Comparison of ENCODE assay signal across 1 cellular context in the genomic region with DNA sequence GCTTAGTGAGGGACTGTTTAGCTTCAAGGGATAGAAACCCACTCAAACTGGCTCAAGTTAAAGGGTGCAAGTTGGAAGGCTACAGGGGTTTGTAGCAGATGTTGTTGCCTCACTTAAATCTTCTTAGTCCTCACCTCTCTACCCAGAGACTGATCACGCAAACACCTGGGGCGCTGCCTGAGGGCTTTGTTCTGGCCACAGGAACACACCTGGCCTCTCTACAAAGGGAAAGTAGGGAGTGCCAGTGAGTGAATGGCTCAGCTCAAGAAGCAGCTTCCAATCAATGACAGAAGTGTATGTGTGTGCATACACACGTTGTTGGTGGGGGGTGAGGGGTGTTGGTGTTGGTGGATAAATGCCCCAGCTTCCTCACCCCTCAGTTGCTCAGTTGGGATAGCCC.
TF ChIP-seq lines count a peak whose summit lies in the region.

No MANE protein-coding gene starts in this region.

TF ChIP-seq in WTC11, 78 proteins besides CTCF, POLR2A, EP300 and RAD21 (continued from another document and continues in another):
- TF ChIP-seq, protein P1, sequence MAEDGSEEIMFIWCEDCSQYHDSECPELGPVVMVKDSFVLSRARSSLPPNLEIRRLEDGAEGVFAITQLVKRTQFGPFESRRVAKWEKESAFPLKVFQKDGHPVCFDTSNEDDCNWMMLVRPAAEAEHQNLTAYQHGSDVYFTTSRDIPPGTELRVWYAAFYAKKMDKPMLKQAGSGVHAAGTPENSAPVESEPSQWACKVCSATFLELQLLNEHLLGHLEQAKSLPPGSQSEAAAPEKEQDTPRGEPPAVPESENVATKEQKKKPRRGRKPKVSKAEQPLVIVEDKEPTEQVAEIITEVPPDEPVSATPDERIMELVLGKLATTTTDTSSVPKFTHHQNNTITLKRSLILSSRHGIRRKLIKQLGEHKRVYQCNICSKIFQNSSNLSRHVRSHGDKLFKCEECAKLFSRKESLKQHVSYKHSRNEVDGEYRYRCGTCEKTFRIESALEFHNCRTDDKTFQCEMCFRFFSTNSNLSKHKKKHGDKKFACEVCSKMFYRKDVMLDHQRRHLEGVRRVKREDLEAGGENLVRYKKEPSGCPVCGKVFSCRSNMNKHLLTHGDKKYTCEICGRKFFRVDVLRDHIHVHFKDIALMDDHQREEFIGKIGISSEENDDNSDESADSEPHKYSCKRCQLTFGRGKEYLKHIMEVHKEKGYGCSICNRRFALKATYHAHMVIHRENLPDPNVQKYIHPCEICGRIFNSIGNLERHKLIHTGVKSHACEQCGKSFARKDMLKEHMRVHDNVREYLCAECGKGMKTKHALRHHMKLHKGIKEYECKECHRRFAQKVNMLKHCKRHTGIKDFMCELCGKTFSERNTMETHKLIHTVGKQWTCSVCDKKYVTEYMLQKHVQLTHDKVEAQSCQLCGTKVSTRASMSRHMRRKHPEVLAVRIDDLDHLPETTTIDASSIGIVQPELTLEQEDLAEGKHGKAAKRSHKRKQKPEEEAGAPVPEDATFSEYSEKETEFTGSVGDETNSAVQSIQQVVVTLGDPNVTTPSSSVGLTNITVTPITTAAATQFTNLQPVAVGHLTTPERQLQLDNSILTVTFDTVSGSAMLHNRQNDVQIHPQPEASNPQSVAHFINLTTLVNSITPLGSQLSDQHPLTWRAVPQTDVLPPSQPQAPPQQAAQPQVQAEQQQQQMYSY (CRISPR knock-in tag; IDR thresholded peaks at IDR 0.05): no peak
- TF ChIP-seq, protein P2, sequence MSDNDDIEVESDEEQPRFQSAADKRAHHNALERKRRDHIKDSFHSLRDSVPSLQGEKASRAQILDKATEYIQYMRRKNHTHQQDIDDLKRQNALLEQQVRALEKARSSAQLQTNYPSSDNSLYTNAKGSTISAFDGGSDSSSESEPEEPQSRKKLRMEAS (CRISPR knock-in tag; IDR thresholded peaks at IDR 0.05): no peak
- TF ChIP-seq, protein P3, sequence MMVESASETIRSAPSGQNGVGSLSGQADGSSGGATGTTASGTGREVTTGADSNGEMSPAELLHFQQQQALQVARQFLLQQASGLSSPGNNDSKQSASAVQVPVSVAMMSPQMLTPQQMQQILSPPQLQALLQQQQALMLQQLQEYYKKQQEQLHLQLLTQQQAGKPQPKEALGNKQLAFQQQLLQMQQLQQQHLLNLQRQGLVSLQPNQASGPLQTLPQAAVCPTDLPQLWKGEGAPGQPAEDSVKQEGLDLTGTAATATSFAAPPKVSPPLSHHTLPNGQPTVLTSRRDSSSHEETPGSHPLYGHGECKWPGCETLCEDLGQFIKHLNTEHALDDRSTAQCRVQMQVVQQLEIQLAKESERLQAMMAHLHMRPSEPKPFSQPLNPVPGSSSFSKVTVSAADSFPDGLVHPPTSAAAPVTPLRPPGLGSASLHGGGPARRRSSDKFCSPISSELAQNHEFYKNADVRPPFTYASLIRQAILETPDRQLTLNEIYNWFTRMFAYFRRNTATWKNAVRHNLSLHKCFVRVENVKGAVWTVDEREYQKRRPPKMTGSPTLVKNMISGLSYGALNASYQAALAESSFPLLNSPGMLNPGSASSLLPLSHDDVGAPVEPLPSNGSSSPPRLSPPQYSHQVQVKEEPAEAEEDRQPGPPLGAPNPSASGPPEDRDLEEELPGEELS (CRISPR knock-in tag; IDR thresholded peaks at IDR 0.05): no peak
- TF ChIP-seq ZNF317 (CRISPR knock-in tag; IDR thresholded peaks at IDR 0.05; ENCODE audit: borderline replicate concordance, low read depth): no peak
- no peak for TF ChIP-seq PRRX2 (CRISPR knock-in tag; IDR thresholded peaks at IDR 0.05)
- TF ChIP-seq JUN (CRISPR knock-in tag; IDR thresholded peaks at IDR 0.05): no peak
- TF ChIP-seq JAZF1 (CRISPR knock-in tag; IDR thresholded peaks at IDR 0.05): no peak
- TF ChIP-seq FOXP1 (CRISPR knock-in tag; IDR thresholded peaks at IDR 0.05; ENCODE audit: borderline replicate concordance): no peak
- TF ChIP-seq, protein P4, sequence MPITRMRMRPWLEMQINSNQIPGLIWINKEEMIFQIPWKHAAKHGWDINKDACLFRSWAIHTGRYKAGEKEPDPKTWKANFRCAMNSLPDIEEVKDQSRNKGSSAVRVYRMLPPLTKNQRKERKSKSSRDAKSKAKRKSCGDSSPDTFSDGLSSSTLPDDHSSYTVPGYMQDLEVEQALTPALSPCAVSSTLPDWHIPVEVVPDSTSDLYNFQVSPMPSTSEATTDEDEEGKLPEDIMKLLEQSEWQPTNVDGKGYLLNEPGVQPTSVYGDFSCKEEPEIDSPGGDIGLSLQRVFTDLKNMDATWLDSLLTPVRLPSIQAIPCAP (CRISPR knock-in tag; IDR thresholded peaks at IDR 0.05): no peak
- 0 out of 2 replicates have a peak, but pooled peaks have one; percentile 21 for TF ChIP-seq SP1 (CRISPR knock-in tag; conservative IDR thresholded peaks at IDR 0.05)
- TF ChIP-seq, protein P5, sequence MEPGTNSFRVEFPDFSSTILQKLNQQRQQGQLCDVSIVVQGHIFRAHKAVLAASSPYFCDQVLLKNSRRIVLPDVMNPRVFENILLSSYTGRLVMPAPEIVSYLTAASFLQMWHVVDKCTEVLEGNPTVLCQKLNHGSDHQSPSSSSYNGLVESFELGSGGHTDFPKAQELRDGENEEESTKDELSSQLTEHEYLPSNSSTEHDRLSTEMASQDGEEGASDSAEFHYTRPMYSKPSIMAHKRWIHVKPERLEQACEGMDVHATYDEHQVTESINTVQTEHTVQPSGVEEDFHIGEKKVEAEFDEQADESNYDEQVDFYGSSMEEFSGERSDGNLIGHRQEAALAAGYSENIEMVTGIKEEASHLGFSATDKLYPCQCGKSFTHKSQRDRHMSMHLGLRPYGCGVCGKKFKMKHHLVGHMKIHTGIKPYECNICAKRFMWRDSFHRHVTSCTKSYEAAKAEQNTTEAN (CRISPR knock-in tag; IDR thresholded peaks at IDR 0.05): 0 out of 2 replicates have a peak, but pooled peaks have one; percentile 48
- TF ChIP-seq, protein P6, sequence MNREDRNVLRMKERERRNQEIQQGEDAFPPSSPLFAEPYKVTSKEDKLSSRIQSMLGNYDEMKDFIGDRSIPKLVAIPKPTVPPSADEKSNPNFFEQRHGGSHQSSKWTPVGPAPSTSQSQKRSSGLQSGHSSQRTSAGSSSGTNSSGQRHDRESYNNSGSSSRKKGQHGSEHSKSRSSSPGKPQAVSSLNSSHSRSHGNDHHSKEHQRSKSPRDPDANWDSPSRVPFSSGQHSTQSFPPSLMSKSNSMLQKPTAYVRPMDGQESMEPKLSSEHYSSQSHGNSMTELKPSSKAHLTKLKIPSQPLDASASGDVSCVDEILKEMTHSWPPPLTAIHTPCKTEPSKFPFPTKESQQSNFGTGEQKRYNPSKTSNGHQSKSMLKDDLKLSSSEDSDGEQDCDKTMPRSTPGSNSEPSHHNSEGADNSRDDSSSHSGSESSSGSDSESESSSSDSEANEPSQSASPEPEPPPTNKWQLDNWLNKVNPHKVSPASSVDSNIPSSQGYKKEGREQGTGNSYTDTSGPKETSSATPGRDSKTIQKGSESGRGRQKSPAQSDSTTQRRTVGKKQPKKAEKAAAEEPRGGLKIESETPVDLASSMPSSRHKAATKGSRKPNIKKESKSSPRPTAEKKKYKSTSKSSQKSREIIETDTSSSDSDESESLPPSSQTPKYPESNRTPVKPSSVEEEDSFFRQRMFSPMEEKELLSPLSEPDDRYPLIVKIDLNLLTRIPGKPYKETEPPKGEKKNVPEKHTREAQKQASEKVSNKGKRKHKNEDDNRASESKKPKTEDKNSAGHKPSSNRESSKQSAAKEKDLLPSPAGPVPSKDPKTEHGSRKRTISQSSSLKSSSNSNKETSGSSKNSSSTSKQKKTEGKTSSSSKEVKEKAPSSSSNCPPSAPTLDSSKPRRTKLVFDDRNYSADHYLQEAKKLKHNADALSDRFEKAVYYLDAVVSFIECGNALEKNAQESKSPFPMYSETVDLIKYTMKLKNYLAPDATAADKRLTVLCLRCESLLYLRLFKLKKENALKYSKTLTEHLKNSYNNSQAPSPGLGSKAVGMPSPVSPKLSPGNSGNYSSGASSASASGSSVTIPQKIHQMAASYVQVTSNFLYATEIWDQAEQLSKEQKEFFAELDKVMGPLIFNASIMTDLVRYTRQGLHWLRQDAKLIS (CRISPR knock-in tag; IDR thresholded peaks at IDR 0.05; ENCODE audit: borderline replicate concordance): no peak
- no peak for TF ChIP-seq EMX1 (CRISPR knock-in tag; IDR thresholded peaks at IDR 0.05)
- no peak for TF ChIP-seq FOXJ3 (CRISPR knock-in tag; IDR thresholded peaks at IDR 0.05; ENCODE audit: borderline replicate concordance)
- no peak for TF ChIP-seq NR3C1 (CRISPR knock-in tag; conservative IDR thresholded peaks at IDR 0.05; ENCODE audit: low read depth)
- TF ChIP-seq, protein P7, sequence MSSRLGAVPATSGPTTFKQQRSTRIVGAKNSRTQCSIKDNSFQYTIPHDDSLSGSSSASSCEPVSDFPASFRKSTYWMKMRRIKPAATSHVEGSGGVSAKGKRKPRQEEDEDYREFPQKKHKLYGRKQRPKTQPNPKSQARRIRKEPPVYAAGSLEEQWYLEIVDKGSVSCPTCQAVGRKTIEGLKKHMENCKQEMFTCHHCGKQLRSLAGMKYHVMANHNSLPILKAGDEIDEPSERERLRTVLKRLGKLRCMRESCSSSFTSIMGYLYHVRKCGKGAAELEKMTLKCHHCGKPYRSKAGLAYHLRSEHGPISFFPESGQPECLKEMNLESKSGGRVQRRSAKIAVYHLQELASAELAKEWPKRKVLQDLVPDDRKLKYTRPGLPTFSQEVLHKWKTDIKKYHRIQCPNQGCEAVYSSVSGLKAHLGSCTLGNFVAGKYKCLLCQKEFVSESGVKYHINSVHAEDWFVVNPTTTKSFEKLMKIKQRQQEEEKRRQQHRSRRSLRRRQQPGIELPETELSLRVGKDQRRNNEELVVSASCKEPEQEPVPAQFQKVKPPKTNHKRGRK (CRISPR knock-in tag; IDR thresholded peaks at IDR 0.05; ENCODE audit: borderline replicate concordance): no peak
- TF ChIP-seq GRHL2 (CRISPR knock-in tag; IDR thresholded peaks at IDR 0.05; ENCODE audit: insufficient replicate concordance, severe bottlenecking): no peak
- TF ChIP-seq, protein P8, sequence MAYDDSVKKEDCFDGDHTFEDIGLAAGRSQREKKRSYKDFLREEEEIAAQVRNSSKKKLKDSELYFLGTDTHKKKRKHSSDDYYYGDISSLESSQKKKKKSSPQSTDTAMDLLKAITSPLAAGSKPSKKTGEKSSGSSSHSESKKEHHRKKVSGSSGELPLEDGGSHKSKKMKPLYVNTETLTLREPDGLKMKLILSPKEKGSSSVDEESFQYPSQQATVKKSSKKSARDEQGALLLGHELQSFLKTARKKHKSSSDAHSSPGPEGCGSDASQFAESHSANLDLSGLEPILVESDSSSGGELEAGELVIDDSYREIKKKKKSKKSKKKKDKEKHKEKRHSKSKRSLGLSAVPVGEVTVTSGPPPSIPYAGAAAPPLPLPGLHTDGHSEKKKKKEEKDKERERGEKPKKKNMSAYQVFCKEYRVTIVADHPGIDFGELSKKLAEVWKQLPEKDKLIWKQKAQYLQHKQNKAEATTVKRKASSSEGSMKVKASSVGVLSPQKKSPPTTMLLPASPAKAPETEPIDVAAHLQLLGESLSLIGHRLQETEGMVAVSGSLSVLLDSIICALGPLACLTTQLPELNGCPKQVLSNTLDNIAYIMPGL (CRISPR knock-in tag; IDR thresholded peaks at IDR 0.05): no peak
- TF ChIP-seq, protein P9, sequence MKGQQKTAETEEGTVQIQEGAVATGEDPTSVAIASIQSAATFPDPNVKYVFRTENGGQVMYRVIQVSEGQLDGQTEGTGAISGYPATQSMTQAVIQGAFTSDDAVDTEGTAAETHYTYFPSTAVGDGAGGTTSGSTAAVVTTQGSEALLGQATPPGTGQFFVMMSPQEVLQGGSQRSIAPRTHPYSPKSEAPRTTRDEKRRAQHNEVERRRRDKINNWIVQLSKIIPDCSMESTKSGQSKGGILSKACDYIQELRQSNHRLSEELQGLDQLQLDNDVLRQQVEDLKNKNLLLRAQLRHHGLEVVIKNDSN (CRISPR knock-in tag; IDR thresholded peaks at IDR 0.05): no peak
- TF ChIP-seq TEAD1 (CRISPR knock-in tag; IDR thresholded peaks at IDR 0.05): no peak
- TF ChIP-seq, protein P10, sequence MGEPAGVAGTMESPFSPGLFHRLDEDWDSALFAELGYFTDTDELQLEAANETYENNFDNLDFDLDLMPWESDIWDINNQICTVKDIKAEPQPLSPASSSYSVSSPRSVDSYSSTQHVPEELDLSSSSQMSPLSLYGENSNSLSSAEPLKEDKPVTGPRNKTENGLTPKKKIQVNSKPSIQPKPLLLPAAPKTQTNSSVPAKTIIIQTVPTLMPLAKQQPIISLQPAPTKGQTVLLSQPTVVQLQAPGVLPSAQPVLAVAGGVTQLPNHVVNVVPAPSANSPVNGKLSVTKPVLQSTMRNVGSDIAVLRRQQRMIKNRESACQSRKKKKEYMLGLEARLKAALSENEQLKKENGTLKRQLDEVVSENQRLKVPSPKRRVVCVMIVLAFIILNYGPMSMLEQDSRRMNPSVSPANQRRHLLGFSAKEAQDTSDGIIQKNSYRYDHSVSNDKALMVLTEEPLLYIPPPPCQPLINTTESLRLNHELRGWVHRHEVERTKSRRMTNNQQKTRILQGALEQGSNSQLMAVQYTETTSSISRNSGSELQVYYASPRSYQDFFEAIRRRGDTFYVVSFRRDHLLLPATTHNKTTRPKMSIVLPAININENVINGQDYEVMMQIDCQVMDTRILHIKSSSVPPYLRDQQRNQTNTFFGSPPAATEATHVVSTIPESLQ (CRISPR knock-in tag; IDR thresholded peaks at IDR 0.05): no peak
- TF ChIP-seq, protein P11, sequence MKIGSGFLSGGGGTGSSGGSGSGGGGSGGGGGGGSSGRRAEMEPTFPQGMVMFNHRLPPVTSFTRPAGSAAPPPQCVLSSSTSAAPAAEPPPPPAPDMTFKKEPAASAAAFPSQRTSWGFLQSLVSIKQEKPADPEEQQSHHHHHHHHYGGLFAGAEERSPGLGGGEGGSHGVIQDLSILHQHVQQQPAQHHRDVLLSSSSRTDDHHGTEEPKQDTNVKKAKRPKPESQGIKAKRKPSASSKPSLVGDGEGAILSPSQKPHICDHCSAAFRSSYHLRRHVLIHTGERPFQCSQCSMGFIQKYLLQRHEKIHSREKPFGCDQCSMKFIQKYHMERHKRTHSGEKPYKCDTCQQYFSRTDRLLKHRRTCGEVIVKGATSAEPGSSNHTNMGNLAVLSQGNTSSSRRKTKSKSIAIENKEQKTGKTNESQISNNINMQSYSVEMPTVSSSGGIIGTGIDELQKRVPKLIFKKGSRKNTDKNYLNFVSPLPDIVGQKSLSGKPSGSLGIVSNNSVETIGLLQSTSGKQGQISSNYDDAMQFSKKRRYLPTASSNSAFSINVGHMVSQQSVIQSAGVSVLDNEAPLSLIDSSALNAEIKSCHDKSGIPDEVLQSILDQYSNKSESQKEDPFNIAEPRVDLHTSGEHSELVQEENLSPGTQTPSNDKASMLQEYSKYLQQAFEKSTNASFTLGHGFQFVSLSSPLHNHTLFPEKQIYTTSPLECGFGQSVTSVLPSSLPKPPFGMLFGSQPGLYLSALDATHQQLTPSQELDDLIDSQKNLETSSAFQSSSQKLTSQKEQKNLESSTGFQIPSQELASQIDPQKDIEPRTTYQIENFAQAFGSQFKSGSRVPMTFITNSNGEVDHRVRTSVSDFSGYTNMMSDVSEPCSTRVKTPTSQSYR (CRISPR knock-in tag; IDR thresholded peaks at IDR 0.05): no peak
- 0 out of 2 replicates have a peak, but pooled peaks have one; percentile 21 for TF ChIP-seq ZNF423 (CRISPR knock-in tag; IDR thresholded peaks at IDR 0.05)
- TF ChIP-seq ATF1 (CRISPR knock-in tag; IDR thresholded peaks at IDR 0.05): no peak
- TF ChIP-seq NFE2L1 (CRISPR knock-in tag; IDR thresholded peaks at IDR 0.05): 0 out of 2 replicates have a peak, but pooled peaks have one; percentile 53
- no peak for TF ChIP-seq CREB1 (CRISPR knock-in tag; IDR thresholded peaks at IDR 0.05)
- TF ChIP-seq ZNF263 (CRISPR knock-in tag; IDR thresholded peaks at IDR 0.05; ENCODE audit: low read depth): no peak
- no peak for TF ChIP-seq MXD4 (CRISPR knock-in tag; IDR thresholded peaks at IDR 0.05; ENCODE audit: borderline replicate concordance)
